ENCODE assay signal across 21 cellular contexts in the genomic region with DNA sequence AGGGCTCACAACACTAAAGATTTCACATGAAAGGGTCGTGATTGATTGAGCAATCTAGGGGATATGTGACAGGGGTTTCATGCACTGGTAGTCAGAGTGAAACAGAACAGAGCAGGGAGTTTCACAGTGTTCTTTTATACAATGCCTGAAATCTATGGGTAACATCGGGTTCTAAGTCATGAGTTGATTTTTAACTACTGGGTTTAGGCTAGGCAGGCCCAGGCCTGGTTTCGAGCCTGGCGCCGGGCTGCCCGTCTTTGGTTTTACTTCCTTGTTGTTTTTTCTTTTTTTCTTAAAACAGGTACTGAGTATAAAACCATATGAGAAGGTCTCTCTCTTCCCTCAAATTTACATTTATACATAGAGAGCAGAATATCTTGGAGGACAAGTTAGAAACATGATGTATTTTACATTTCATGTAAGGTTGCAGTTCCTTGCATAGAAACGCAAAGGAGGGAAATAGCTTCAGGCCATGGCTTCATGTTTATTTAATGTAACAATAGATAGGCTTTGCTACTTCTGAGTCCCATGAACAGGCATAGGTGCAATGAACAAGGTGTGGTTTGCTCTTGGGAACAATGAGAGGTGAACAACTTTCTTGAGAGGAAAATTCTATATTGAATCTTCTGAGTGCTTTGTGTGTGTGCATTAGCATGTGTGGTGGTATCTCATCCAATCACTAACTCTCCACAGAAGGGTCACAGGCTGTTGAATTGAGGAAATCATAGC.
"Had no signal": no experiment of that assay in that cellular context is flagged by ENCODE, and none has a peak within 500 bp of the region (broad histone marks: within the 10 kb centered on the region; RNA-seq: fewer than 3 reads in every experiment).

No MANE protein-coding gene starts in this region.

- H3K4me1 Mint-ChIP-seq: activated CD4-positive, alpha-beta memory T cell treated with anti-CD3 and anti-CD28 coated beads, Interleukin-2, amount 10 ng/mL, durations not matched to agents 7 days and 5 days; activated naive CD4-positive, alpha-beta T cell treated with anti-CD3 and anti-CD28 coated beads, Interleukin-2, amount 10 ng/mL, durations not matched to agents 7 days and 5 days; activated naive CD8-positive, alpha-beta T cell treated with anti-CD3 and anti-CD28 coated beads for 36 hours had no signal

- H3K36me3 ChIP-seq: brain microvascular endothelial cell, cardiac muscle cell had no signal

- H2AFZ ChIP-seq: PC-9 had no signal

- ATAC-seq: activated T-cell treated with anti-CD3 and anti-CD28 coated beads, Interleukin-2, amount 50 U/mL, for 72 hours had no signal

- H3K27ac Mint-ChIP-seq: activated CD4-positive, alpha-beta memory T cell treated with anti-CD3 and anti-CD28 coated beads, Interleukin-2, amount 10 ng/mL, durations not matched to agents 7 days and 5 days; activated naive CD4-positive, alpha-beta T cell treated with anti-CD3 and anti-CD28 coated beads, Interleukin-2, amount 10 ng/mL, durations not matched to agents 7 days and 5 days; activated naive CD8-positive, alpha-beta T cell treated with anti-CD3 and anti-CD28 coated beads for 36 hours; activated T-cell treated with anti-CD3 and anti-CD28 coated beads, Interleukin-2, amount 50 U/mL, for 72 hours; activated T-helper 2 cell treated with anti-CD3 and anti-CD28 coated beads, Interferon-gamma antibody, Interleukin-2, Interleukin-4, amounts not matched to agents 10 μg/mL and 5 μg/mL and 100 μg/mL, durations not matched to agents 14 hours and 24 hours and 36 hours; T-helper 1 cell treated with Interleukin-12 subunit alpha and Interleukin-12 subunit beta and Interleukin-4 antibody, amounts not matched to agents 30 μg/mL and 1 μg/mL, for 36 hours had no signal

- H3K27me3 ChIP-seq: brain microvascular endothelial cell, cardiac muscle cell had no signal

- DNase-seq: activated CD4-positive, alpha-beta memory T cell treated with anti-CD3 and anti-CD28 coated beads, Interleukin-2, amount 10 ng/mL, durations not matched to agents 7 days and 5 days; activated CD4-positive, alpha-beta T cell treated with anti-CD3 and anti-CD28 coated beads for 1 hour; activated CD4-positive, alpha-beta T cell treated with anti-CD3 and anti-CD28 coated beads, Interleukin-2, amount 50 U/mL, for 1 hour; activated gamma-delta T cell treated with Interleukin-2 at 50 U/mL for 16 hours; activated naive CD4-positive, alpha-beta T cell treated with anti-CD3 and anti-CD28 coated beads, Interleukin-2, amount 10 ng/mL, durations not matched to agents 7 days and 5 days; activated naive CD8-positive, alpha-beta T cell treated with anti-CD3 and anti-CD28 coated beads for 36 hours; activated T-cell treated with anti-CD3 and anti-CD28 coated beads, Interleukin-2, amount 50 U/mL, for 72 hours; brain microvascular endothelial cell; Karpas-422; MM.1S; NCI-H1105; NCI-H1436; NCI-H187; NCI-H2081; NCI-H446; NCI-H524; PC-9; SHP77 treated with DMSO at 0.1 percent for 48 hours had no signal

- H3K4me3 Mint-ChIP-seq: activated CD4-positive, alpha-beta memory T cell treated with anti-CD3 and anti-CD28 coated beads, Interleukin-2, amount 10 ng/mL, durations not matched to agents 7 days and 5 days; activated naive CD4-positive, alpha-beta T cell treated with anti-CD3 and anti-CD28 coated beads, Interleukin-2, amount 10 ng/mL, durations not matched to agents 7 days and 5 days; activated naive CD8-positive, alpha-beta T cell treated with anti-CD3 and anti-CD28 coated beads for 36 hours; activated T-cell treated with anti-CD3 and anti-CD28 coated beads, Interleukin-2, amount 50 U/mL, for 72 hours; T-helper 1 cell treated with Interleukin-12 subunit alpha and Interleukin-12 subunit beta and Interleukin-4 antibody, amounts not matched to agents 30 μg/mL and 1 μg/mL, for 36 hours had no signal

- H3K9me3 Mint-ChIP-seq: activated CD4-positive, alpha-beta memory T cell treated with anti-CD3 and anti-CD28 coated beads, Interleukin-2, amount 10 ng/mL, durations not matched to agents 7 days and 5 days had no signal

- H3K4me2 ChIP-seq: PC-9 had no signal

- H3K27me3 Mint-ChIP-seq: activated CD4-positive, alpha-beta memory T cell treated with anti-CD3 and anti-CD28 coated beads, Interleukin-2, amount 10 ng/mL, durations not matched to agents 7 days and 5 days; activated naive CD4-positive, alpha-beta T cell treated with anti-CD3 and anti-CD28 coated beads, Interleukin-2, amount 10 ng/mL, durations not matched to agents 7 days and 5 days; activated naive CD8-positive, alpha-beta T cell treated with anti-CD3 and anti-CD28 coated beads for 36 hours had no signal

- H3K36me3 Mint-ChIP-seq: activated naive CD4-positive, alpha-beta T cell treated with anti-CD3 and anti-CD28 coated beads, Interleukin-2, amount 10 ng/mL, durations not matched to agents 7 days and 5 days; activated naive CD8-positive, alpha-beta T cell treated with anti-CD3 and anti-CD28 coated beads for 36 hours had no signal

- H3K27ac ChIP-seq: brain microvascular endothelial cell, cardiac muscle cell, PC-9 had no signal

- H3K4me3 ChIP-seq: cardiac muscle cell, PC-9 had no signal
